8 cellular contexts compared by ENCODE assay signal in the genomic region with DNA sequence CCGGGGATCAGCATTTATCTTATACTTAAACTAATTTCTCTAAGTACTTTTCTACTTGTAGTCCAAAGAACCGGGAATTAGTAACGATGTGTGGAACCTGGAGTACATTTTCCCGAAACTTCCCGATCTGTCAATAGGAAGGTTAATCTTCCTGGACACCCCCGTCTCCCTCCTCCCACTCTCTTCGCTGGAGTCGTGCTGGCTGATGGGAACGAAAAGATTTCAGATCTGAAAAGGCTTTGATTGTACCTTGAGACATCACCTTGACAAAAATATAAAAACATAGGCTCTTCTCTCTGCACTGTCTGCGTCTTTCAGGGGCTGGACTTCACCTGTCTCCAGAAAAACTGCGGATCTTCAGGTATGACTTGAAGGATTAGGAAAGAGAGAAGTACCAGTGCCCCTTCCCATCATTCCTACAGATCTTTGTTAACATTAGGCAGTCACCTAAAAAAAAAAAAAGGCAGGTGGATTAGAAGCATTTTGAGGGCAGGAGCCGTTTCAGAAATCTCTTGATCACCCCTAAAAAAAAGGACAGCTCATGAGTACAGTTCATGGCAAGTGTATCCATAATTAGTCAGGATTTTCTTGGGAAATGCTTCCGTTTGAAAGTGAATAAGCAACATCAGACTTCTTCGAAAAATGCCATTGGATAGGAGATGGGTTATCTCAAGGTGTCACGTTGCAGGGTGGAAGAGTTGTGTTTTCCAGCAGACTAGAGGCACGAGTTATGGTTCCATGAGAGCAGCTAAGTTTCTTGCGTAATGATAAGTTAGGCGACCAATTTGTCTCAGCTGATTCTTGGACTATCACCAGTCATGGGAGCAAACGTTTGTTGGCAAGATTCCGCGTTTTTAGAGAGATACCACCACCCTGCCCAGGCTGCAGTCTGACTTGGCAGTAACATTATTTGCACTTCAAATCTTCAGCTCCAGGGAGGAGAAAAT. TPM values are rescaled to one million over a fixed set of nuclear protein-coding genes. Genes with fewer than 3 reads are reported as not detected.
DNase-seq lines count a peak whose midpoint lies in the region; ATAC-seq, FAIRE-seq and TF ChIP-seq lines count a peak whose summit lies in the region.

No MANE protein-coding gene starts in this region.

- TF ChIP-seq CTCF in heart right ventricle (IDR thresholded peaks at IDR 0.05): no peak
- no peak for TF ChIP-seq CTCF in astrocyte of the spinal cord (IDR thresholded peaks at IDR 0.05; ENCODE audit: low read depth, low read length)
- no peak for TF ChIP-seq CTCF in uterus (IDR thresholded peaks at IDR 0.05)

- H2BK12ac ChIP-seq in mesenchymal stem cell (ENCODE audit: low read length in 2 of 2): no peak overlapping the region

- FAIRE-seq in H54 (lab: Jason Lieb, UNC): no peak

- peak overlapping the region; percentile 43 for H2BK120ac ChIP-seq in mesenchymal stem cell (ENCODE audit: low read depth, low read length)

- no peak overlapping the region for H4K8ac ChIP-seq in mesenchymal stem cell (ENCODE audit: low read length)

- H3K27ac ChIP-seq in heart right ventricle: no peak overlapping the region
- H3K27ac ChIP-seq in mesenchymal stem cell (ENCODE audit: low read length, poor library complexity, severe bottlenecking): no peak overlapping the region
- no peak overlapping the region for H3K27ac ChIP-seq in uterus

- peak overlapping the region; percentile 82 for H3K9ac ChIP-seq in mesenchymal stem cell (ENCODE audit: low read length)

- no peak overlapping the region for H2BK5ac ChIP-seq in mesenchymal stem cell (ENCODE audit: low read depth, low read length, poor library complexity, severe bottlenecking)

- peak overlapping the region; percentile 93 for H3K4me2 ChIP-seq in mesenchymal stem cell (ENCODE audit: low read length, poor library complexity, severe bottlenecking)

- H3K4me1 ChIP-seq in heart right ventricle (peaks cover 0 to 9% (median 5%) of the 10 kb centered on the region in 9 donors), mesenchymal stem cell (ENCODE audit: control insufficient read depth, insufficient read depth, low read depth, low read length) (peaks cover 5% of the 10 kb centered on the region), uterus (no peaks in the 10 kb centered on the region)

- H3K27me3 ChIP-seq in heart right ventricle: peaks cover 0 to 81% (median 19%) of the 10 kb centered on the region in 7 donors
- peaks cover 35 to 68% of the 10 kb centered on the region in 2 experiments for H3K27me3 ChIP-seq in mesenchymal stem cell (ENCODE audit: control insufficient read depth in 1 of 2, insufficient read depth in 1 of 2, low read length in 2 of 2)
- no peaks in the 10 kb centered on the region for H3K27me3 ChIP-seq in uterus

- H2BK15ac ChIP-seq in mesenchymal stem cell (ENCODE audit: low read depth, poor library complexity, severe bottlenecking): no peak overlapping the region

- peak overlapping the region in 1 of 2 experiments; percentile 48 for H3K18ac ChIP-seq in mesenchymal stem cell (ENCODE audit: low read depth in 1 of 2, low read length in 2 of 2)

- DNase-seq in heart right ventricle (no peak), left cardiac atrium (no peak), astrocyte of the spinal cord (ENCODE audit: low read depth, low spot score) (no peak), mesenchymal stem cell (no peak), uterus (no peak), NCI-H1436 treated with DMSO at 0.1 percent for 48 hours (lab: John Stamatoyannopoulos, UW) (no peak), SIG-M5 treated with dmso at 0.1 percent for 504 hours (lab: John Stamatoyannopoulos, UW; ENCODE audit: unreplicated experiment) (no peak), H54 (ENCODE audit: insufficient read length, low spot score) (no peak)

- no peaks in the 10 kb centered on the region for H3K36me3 ChIP-seq in heart right ventricle
- H3K36me3 ChIP-seq in mesenchymal stem cell (ENCODE audit: control insufficient read depth in 1 of 2, insufficient read depth in 2 of 2, low read depth in 1 of 2, low read length in 2 of 2): no peaks in the 10 kb centered on the region
- no peaks in the 10 kb centered on the region for H3K36me3 ChIP-seq in uterus

- H4K91ac ChIP-seq in mesenchymal stem cell (ENCODE audit: low read length): no peak overlapping the region

- no peak for ATAC-seq in heart right ventricle
- no peak for ATAC-seq in left cardiac atrium

- in situ Hi-C loops in astrocyte of the spinal cord (cut with HindIII; ENCODE audit: low sequenced_read_pairs): no loop called here

- TF ChIP-seq POLR2A in uterus (IDR thresholded peaks at IDR 0.05) (no peak), H54 (IDR thresholded peaks at IDR 0.05; ENCODE audit: low read depth, low read length) (no peak)

- peak overlapping the region; percentile 36 for H2AFZ ChIP-seq in mesenchymal stem cell (ENCODE audit: low read depth, low read length)

- no peaks in the 10 kb centered on the region for H3K79me1 ChIP-seq in mesenchymal stem cell (replicated peaks; ENCODE audit: low read length, poor library complexity, severe bottlenecking)

- H3K9me3 ChIP-seq in heart right ventricle: no peaks in the 10 kb centered on the region
- H3K9me3 ChIP-seq in mesenchymal stem cell (ENCODE audit: control insufficient read depth, low read length): peaks cover 7% of the 10 kb centered on the region
- no peaks in the 10 kb centered on the region for H3K9me3 ChIP-seq in uterus

- H2AK5ac ChIP-seq in mesenchymal stem cell (ENCODE audit: low read length, severe bottlenecking): no peak overlapping the region

- no peak overlapping the region for H3K4ac ChIP-seq in mesenchymal stem cell (ENCODE audit: low read depth in 1 of 2, low read length in 2 of 2)

- H3K4me3 ChIP-seq in heart right ventricle (peak overlapping the region in 8 of 10 donors; percentile 33 to 62 (median 54)), astrocyte of the spinal cord (ENCODE audit: low read depth, low read length) (peak overlapping the region; percentile 49), mesenchymal stem cell (ENCODE audit: insufficient read depth in 1 of 2, low read depth in 1 of 2, low read length in 2 of 2) (peak overlapping the region in 1 of 2 experiments; percentile 82), uterus (peak overlapping the region; percentile 28 to 46)

- H3K14ac ChIP-seq in mesenchymal stem cell (ENCODE audit: low read length in 2 of 2): no peak overlapping the region

- intact Hi-C loops in heart right ventricle (cut with DNase I): loop anchor here in 2 of 10 donors (5.0 to 10.0 kb wide), 3 partner anchors 455 to 635 kb away; no protein-coding TSS in a partner anchor
- intact Hi-C loops in left cardiac atrium (cut with DNase I): loop anchor here in 1 of 2 donors (10.0 kb wide), 1 partner anchor 635 kb away; no protein-coding TSS in a partner anchor
- intact Hi-C loops in uterus (cut with DNase I; ENCODE audit: low total_unique reads): no loop called here

- no peak overlapping the region for H3K23ac ChIP-seq in mesenchymal stem cell (ENCODE audit: low read length in 2 of 2)

- 41% methylated on average over 21 of the region's 21 CpGs for WGBS in heart right ventricle, 2 donors
- WGBS in mesenchymal stem cell: 49% methylated on average over 19 of the region's 21 CpGs

RNA-seq across cellular contexts. Expression of gene BAMBI, which starts 7.8 kb away (rescaled TPM):
- total RNA-seq in heart right ventricle (10 to 100 TPM; 11.0 to 29.6 (median 21.3) TPM), left cardiac atrium (10 to 100 TPM; 23.7 to 54.8 TPM), uterus (10 to 100 TPM in 2 of 4 donors, 1 to 10 TPM in 2; 6.4 to 18.3 (median 14.0) TPM)
- polyA plus RNA-seq in heart right ventricle: 10 to 100 TPM in 1 of 2 donors, 1 to 10 TPM in 1; 5.0 to 52.7 TPM
- polyA plus RNA-seq in mesenchymal stem cell (2013, experiment 1 of 2): 156 TPM
- 155 TPM for polyA plus RNA-seq in mesenchymal stem cell (2013, experiment 2 of 2)
